9 cellular contexts compared by ENCODE assay signal in genomic region chr12:14950982-14951746, GRCh38. TPM values are rescaled to one million over a fixed set of nuclear protein-coding genes. Genes with fewer than 3 reads are reported as not detected.
DNase-seq lines count a peak whose midpoint lies in the region; ATAC-seq, FAIRE-seq and TF ChIP-seq lines count a peak whose summit lies in the region.
"Had no signal": no experiment of that assay in that cellular context is flagged by ENCODE, and none has a peak within 500 bp of the region (broad histone marks: within the 10 kb centered on the region; RNA-seq: fewer than 3 reads in every experiment).

No MANE protein-coding gene starts in this region.

- H3K27me3 ChIP-seq in foreskin keratinocyte (no peaks in the 10 kb centered on the region), psoas muscle (ENCODE audit: insufficient read depth in 3 of 3, low read length in 2 of 3) (no peaks in the 10 kb centered on the region)

- TF ChIP-seq POLR2A in GM12891 (IDR thresholded peaks at IDR 0.05; ENCODE audit: low read depth, low read length): no peak

- intact Hi-C loops in psoas muscle (cut with DNase I): no loop called here

- peak overlapping the region; percentile 14 for H3K27ac ChIP-seq in foreskin keratinocyte
- H3K27ac ChIP-seq in psoas muscle: peak overlapping the region; percentile 61

- H3K9me3 Mint-ChIP-seq in T-helper 1 cell treated with Interleukin-12 subunit alpha and Interleukin-12 subunit beta and Interleukin-4 antibody, amounts not matched to agents 30 μg/mL and 1 μg/mL, for 36 hours: no peaks in the 10 kb centered on the region

- peaks cover 19% of the 10 kb centered on the region for H3K4me1 ChIP-seq in foreskin keratinocyte
- peaks cover 8% of the 10 kb centered on the region for H3K4me1 ChIP-seq in psoas muscle

- H3K27me3 Mint-ChIP-seq in T-helper 1 cell treated with Interleukin-12 subunit alpha and Interleukin-12 subunit beta and Interleukin-4 antibody, amounts not matched to agents 30 μg/mL and 1 μg/mL, for 36 hours (ENCODE audit: low read depth): no peaks in the 10 kb centered on the region

- no peaks in the 10 kb centered on the region for H3K9me3 ChIP-seq in psoas muscle

- peaks cover 81% of the 10 kb centered on the region for H3K4me1 Mint-ChIP-seq in T-helper 1 cell treated with Interleukin-12 subunit alpha and Interleukin-12 subunit beta and Interleukin-4 antibody, amounts not matched to agents 30 μg/mL and 1 μg/mL, for 36 hours (ENCODE audit: low read depth)

- TF ChIP-seq CTCF in foreskin keratinocyte (conservative IDR thresholded peaks at IDR 0.05) (no peak), psoas muscle (IDR thresholded peaks at IDR 0.05) (no peak)

- WGBS in psoas muscle, 3 donors: 83 to 92% (median 85%) methylated on average over 6 of the region's 6 CpGs

- peak overlapping the region; percentile 100 for H3K27ac Mint-ChIP-seq in T-helper 1 cell treated with Interleukin-12 subunit alpha and Interleukin-12 subunit beta and Interleukin-4 antibody, amounts not matched to agents 30 μg/mL and 1 μg/mL, for 36 hours

- H3K36me3 ChIP-seq in psoas muscle (ENCODE audit: insufficient read depth in 1 of 2, low read depth in 1 of 2): peaks cover 0 to 10% of the 10 kb centered on the region in 2 donors

- peak; percentile 62 for ATAC-seq in foreskin keratinocyte
- ATAC-seq in psoas muscle: no peak
- no peak for ATAC-seq in HG02759 (IDR thresholded peaks at IDR 0.05; ENCODE audit: unreplicated experiment)

- no peak overlapping the region for H3K4me3 ChIP-seq in psoas muscle

- DNase-seq in GM12891 (ENCODE audit: insufficient read length, low spot score) (no peak), foreskin keratinocyte (peak; percentile 53 to 85), psoas muscle (no peak), amygdala (lab: John Stamatoyannopoulos, UW) (no peak), EL (no peak), GOT3 (lab: John Stamatoyannopoulos, UW) (no peak)

- FAIRE-seq in GM12891 (lab: Jason Lieb, UNC): peak; percentile 52

- peak overlapping the region; percentile 93 for H3K4me3 Mint-ChIP-seq in T-helper 1 cell treated with Interleukin-12 subunit alpha and Interleukin-12 subunit beta and Interleukin-4 antibody, amounts not matched to agents 30 μg/mL and 1 μg/mL, for 36 hours

- peaks cover 72% of the 10 kb centered on the region for H3K36me3 Mint-ChIP-seq in T-helper 1 cell treated with Interleukin-12 subunit alpha and Interleukin-12 subunit beta and Interleukin-4 antibody, amounts not matched to agents 30 μg/mL and 1 μg/mL, for 36 hours (ENCODE audit: low read depth)

TF ChIP-seq in GM12891, 5 proteins besides CTCF, POLR2A, EP300 and RAD21:
- TF ChIP-seq POU2F2 (IDR thresholded peaks at IDR 0.05; ENCODE audit: low read depth, low read length) (no peak), POLR2AphosphoS5 (IDR thresholded peaks at IDR 0.05; ENCODE audit: low read depth, low read length) (no peak), PAX5 (IDR thresholded peaks at IDR 0.05; ENCODE audit: insufficient read depth, low read length, severe bottlenecking) (no peak), SPI1 (IDR thresholded peaks at IDR 0.05; ENCODE audit: low read depth, low read length) (no peak), TAF1 (IDR thresholded peaks at IDR 0.05; ENCODE audit: low read depth, low read length) (no peak)

RNA-seq across cellular contexts. Expression of gene ARHGDIB, which starts 10.2 kb away (rescaled TPM):
- polyA plus RNA-seq in GM12891 (2012; ENCODE audit: low read depth, missing spikeins): 899 TPM
- total RNA-seq in foreskin keratinocyte (80.7 and 136 TPM in 2 replicates), psoas muscle (10 to 100 TPM; 27.1 to 41.4 (median 29.9) TPM)
- polyA plus RNA-seq in foreskin keratinocyte (96.0 and 169 TPM in 2 replicates), psoas muscle (10 to 100 TPM; 23.9 to 44.0 (median 39.4) TPM)

RNA-seq across cellular contexts. Expression of gene ERP27, which starts 12.8 kb away (rescaled TPM):
- polyA plus RNA-seq in GM12891 (2012; ENCODE audit: low read depth, missing spikeins): 0.62 TPM
- total RNA-seq in foreskin keratinocyte (0.07 TPM in 2 replicates), psoas muscle (under 1 TPM in 3 of 4 donors, not detected in 1; 0.17 to 0.42 (median 0.24) TPM)
- polyA plus RNA-seq in foreskin keratinocyte (0.06 and 0.08 TPM in 2 replicates), psoas muscle (under 1 TPM; 0.05 to 0.09 (median 0.08) TPM)
- total RNA-seq: glomerular endothelial cell had no signal

RNA-seq across cellular contexts. Expression of gene PDE6H, which starts 21.7 kb away (rescaled TPM):
- polyA plus RNA-seq in GM12891 (2012; ENCODE audit: low read depth, missing spikeins): not detected
- total RNA-seq in foreskin keratinocyte (not detected in 2 replicates), psoas muscle (not detected)
- polyA plus RNA-seq in foreskin keratinocyte (not detected in 2 replicates), psoas muscle (not detected)
- total RNA-seq: glomerular endothelial cell had no signal

Comparison
In these comparisons a context has a peak if more than half of its experiments do, and no peak if none do; other contexts are left out.
1. DNase-seq: peak in foreskin keratinocyte (2 of 2); none in GM12891 (single experiment), psoas muscle (0 of 2), amygdala (0 of 56), EL (single experiment) and GOT3 (single experiment).